In genomic region chr2:70805987-70806386, GRCh38 we compare ENCODE assay signal across 17 cellular contexts. TPM values are rescaled to one million over a fixed set of nuclear protein-coding genes. Genes with fewer than 3 reads are reported as not detected.
"Had no signal": no experiment of that assay in that cellular context is flagged by ENCODE, and none has a peak within 500 bp of the region (broad histone marks: within the 10 kb centered on the region; RNA-seq: fewer than 3 reads in every experiment).

No MANE protein-coding gene starts in this region.

- H3K9me3 Mint-ChIP-seq: activated naive CD4-positive, alpha-beta T cell treated with anti-CD3 and anti-CD28 coated beads, Interleukin-2, amount 50 U/mL, for 24 hours; central memory CD8-positive, alpha-beta T cell; dendritic cell treated with granulocyte-macrophage colony-stimulating factor and Interleukin-4, amounts not matched to agents 40 ng/mL and 50 ng/mL, for 4 days; naive thymus-derived CD4-positive, alpha-beta T cell had no signal

- H3K36me3 Mint-ChIP-seq: activated naive CD4-positive, alpha-beta T cell treated with anti-CD3 and anti-CD28 coated beads, Interleukin-2, amount 50 U/mL, for 24 hours; brain; naive thymus-derived CD4-positive, alpha-beta T cell had no signal

- ATAC-seq: naive thymus-derived CD4-positive, alpha-beta T cell; stimulated activated naive CD8-positive, alpha-beta T cell treated with anti-CD3 and anti-CD28 coated beads, Interleukin-15, Interleukin-2, amounts not matched to agents 100 U/mL and 50 U/mL, for 24 hours had no signal

- DNase-seq: activated effector memory CD4-positive, alpha-beta T cell treated with Interleukin-2 at 50 U/mL for 16 hours; activated T-cell treated with anti-CD3 and anti-CD28 coated beads, Interleukin-2, amount 50 U/mL, for 1 hour; amygdala; naive thymus-derived CD4-positive, alpha-beta T cell; retina; stimulated activated CD4-positive, alpha-beta T cell treated with anti-CD3 and anti-CD28 coated beads, Interleukin-4, amount 100 ng/mL, for 1 hour; stimulated activated CD8-positive, alpha-beta memory T cell treated with anti-CD3 and anti-CD28 coated beads, Interleukin-4, amount 100 ng/mL, for 48 hours; stimulated activated naive CD8-positive, alpha-beta T cell treated with anti-CD3 and anti-CD28 coated beads, Interleukin-15, Interleukin-2, amounts not matched to agents 100 U/mL and 50 U/mL, for 24 hours; upper lobe of left lung had no signal

- H3K27me3 Mint-ChIP-seq: activated naive CD4-positive, alpha-beta T cell treated with anti-CD3 and anti-CD28 coated beads, Interleukin-2, amount 50 U/mL, for 24 hours; central memory CD8-positive, alpha-beta T cell had no signal

- H3K4me3 ChIP-seq: suprapubic skin, upper lobe of left lung had no signal

- H3K4me3 Mint-ChIP-seq: activated naive CD4-positive, alpha-beta T cell treated with anti-CD3 and anti-CD28 coated beads, Interleukin-2, amount 50 U/mL, for 24 hours; brain; central memory CD8-positive, alpha-beta T cell; dendritic cell treated with granulocyte-macrophage colony-stimulating factor and Interleukin-4, amounts not matched to agents 40 ng/mL and 50 ng/mL, for 4 days; naive thymus-derived CD4-positive, alpha-beta T cell had no signal

- H3K4me1 Mint-ChIP-seq: activated naive CD4-positive, alpha-beta T cell treated with anti-CD3 and anti-CD28 coated beads, Interleukin-2, amount 50 U/mL, for 24 hours; brain; central memory CD8-positive, alpha-beta T cell; naive thymus-derived CD4-positive, alpha-beta T cell had no signal

- H3K27ac Mint-ChIP-seq: activated naive CD4-positive, alpha-beta T cell treated with anti-CD3 and anti-CD28 coated beads, Interleukin-2, amount 50 U/mL, for 24 hours; brain; dendritic cell treated with granulocyte-macrophage colony-stimulating factor and Interleukin-4, amounts not matched to agents 40 ng/mL and 50 ng/mL, for 4 days; naive thymus-derived CD4-positive, alpha-beta T cell had no signal

RNA-seq across cellular contexts. Expression of gene CLEC4F, which starts 14.4 kb away (rescaled TPM):
- total RNA-seq: epithelial cell of proximal tubule had no signal

RNA-seq across cellular contexts. Expression of gene FIGLA, which starts 15.5 kb away (rescaled TPM):
- total RNA-seq: epithelial cell of proximal tubule; lung microvascular endothelial cell; mononuclear cell; naive thymus-derived CD4-positive, alpha-beta T cell; suprapubic skin; upper lobe of left lung had no signal

RNA-seq across cellular contexts. Expression of gene CD207, which starts 29.6 kb away (rescaled TPM):
- total RNA-seq: epithelial cell of proximal tubule, lung microvascular endothelial cell had no signal
